In the genomic region with DNA sequence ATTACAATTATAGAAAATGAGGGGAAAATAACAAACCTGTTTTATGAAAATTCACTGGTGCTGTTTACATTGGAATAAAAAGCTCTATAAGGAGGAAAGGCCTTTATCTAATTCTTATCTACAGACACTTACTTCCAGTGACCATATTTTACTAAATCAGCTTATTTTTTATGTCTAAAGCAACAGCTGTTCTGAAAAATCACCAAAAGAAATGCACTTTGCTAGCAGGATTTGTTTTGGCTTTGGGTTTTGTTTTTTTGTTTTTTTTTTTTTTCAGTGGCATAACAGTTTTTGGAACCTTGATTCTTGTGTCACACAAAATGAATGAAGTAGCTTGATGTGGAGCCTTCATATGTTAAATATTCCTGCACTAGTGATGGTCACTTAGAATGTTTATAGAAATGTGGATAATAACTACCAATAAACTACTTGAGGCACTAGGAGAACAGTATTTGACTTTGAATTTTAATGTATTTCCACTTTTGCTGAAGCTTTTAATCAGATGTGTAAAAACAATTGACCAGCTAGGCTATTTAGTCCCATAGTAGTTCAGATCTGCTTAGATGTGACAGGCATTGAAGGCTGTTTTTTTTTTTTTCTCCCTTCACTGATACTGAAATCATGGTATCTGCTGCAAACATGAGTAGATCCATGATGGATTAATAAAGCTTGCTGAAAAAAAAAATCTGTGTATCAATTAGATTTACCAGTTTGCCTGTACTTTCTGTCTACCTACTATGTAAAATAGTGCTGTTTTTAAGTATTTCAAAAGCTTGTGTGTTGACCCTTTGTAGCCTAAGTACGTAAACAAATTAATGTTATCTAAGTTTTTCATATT, we compare ENCODE assay signal across 1 cellular context.
TF ChIP-seq lines count a peak whose summit lies in the region.

No MANE protein-coding gene starts in this region.

TF ChIP-seq in K562, 482 proteins besides CTCF, POLR2A, EP300 and RAD21 (continued from another document):
- TF ChIP-seq, protein P1, sequence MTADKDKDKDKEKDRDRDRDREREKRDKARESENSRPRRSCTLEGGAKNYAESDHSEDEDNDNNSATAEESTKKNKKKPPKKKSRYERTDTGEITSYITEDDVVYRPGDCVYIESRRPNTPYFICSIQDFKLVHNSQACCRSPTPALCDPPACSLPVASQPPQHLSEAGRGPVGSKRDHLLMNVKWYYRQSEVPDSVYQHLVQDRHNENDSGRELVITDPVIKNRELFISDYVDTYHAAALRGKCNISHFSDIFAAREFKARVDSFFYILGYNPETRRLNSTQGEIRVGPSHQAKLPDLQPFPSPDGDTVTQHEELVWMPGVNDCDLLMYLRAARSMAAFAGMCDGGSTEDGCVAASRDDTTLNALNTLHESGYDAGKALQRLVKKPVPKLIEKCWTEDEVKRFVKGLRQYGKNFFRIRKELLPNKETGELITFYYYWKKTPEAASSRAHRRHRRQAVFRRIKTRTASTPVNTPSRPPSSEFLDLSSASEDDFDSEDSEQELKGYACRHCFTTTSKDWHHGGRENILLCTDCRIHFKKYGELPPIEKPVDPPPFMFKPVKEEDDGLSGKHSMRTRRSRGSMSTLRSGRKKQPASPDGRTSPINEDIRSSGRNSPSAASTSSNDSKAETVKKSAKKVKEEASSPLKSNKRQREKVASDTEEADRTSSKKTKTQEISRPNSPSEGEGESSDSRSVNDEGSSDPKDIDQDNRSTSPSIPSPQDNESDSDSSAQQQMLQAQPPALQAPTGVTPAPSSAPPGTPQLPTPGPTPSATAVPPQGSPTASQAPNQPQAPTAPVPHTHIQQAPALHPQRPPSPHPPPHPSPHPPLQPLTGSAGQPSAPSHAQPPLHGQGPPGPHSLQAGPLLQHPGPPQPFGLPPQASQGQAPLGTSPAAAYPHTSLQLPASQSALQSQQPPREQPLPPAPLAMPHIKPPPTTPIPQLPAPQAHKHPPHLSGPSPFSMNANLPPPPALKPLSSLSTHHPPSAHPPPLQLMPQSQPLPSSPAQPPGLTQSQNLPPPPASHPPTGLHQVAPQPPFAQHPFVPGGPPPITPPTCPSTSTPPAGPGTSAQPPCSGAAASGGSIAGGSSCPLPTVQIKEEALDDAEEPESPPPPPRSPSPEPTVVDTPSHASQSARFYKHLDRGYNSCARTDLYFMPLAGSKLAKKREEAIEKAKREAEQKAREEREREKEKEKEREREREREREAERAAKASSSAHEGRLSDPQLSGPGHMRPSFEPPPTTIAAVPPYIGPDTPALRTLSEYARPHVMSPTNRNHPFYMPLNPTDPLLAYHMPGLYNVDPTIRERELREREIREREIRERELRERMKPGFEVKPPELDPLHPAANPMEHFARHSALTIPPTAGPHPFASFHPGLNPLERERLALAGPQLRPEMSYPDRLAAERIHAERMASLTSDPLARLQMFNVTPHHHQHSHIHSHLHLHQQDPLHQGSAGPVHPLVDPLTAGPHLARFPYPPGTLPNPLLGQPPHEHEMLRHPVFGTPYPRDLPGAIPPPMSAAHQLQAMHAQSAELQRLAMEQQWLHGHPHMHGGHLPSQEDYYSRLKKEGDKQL (CRISPR knock-in tag; IDR thresholded peaks at IDR 0.05; ENCODE audit: borderline replicate concordance), result no peak
- TF ChIP-seq MAZ (CRISPR knock-in tag; conservative IDR thresholded peaks at IDR 0.05 in 1 of 2, IDR thresholded peaks at IDR 0.05 in 1 of 2), result no peak
- TF ChIP-seq TGIF2 (CRISPR knock-in tag; IDR thresholded peaks at IDR 0.05), result no peak
- TF ChIP-seq HDAC1 (IDR thresholded peaks at IDR 0.05), result 0 out of 4 replicates have a peak, but pooled peaks of 1 of the 2 experiments have one; percentile 24
- no peak for TF ChIP-seq ZNF586 (CRISPR knock-in tag; conservative IDR thresholded peaks at IDR 0.05)
- no peak for TF ChIP-seq FOXA3 (CRISPR knock-in tag; conservative IDR thresholded peaks at IDR 0.05 in 1 of 2, IDR thresholded peaks at IDR 0.05 in 1 of 2)
- TF ChIP-seq RBFOX2 (IDR thresholded peaks at IDR 0.05; ENCODE audit: low read depth, low read length), result peak; percentile 59
- TF ChIP-seq, protein P2, sequence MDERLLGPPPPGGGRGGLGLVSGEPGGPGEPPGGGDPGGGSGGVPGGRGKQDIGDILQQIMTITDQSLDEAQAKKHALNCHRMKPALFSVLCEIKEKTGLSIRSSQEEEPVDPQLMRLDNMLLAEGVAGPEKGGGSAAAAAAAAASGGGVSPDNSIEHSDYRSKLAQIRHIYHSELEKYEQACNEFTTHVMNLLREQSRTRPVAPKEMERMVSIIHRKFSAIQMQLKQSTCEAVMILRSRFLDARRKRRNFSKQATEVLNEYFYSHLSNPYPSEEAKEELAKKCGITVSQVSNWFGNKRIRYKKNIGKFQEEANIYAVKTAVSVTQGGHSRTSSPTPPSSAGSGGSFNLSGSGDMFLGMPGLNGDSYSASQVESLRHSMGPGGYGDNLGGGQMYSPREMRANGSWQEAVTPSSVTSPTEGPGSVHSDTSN (CRISPR knock-in tag; IDR thresholded peaks at IDR 0.05; ENCODE audit: low read depth), result no peak
- TF ChIP-seq, protein P2 (tag; conservative IDR thresholded peaks at IDR 0.05; ENCODE audit: low read depth), result 0 out of 2 replicates have a peak, but pooled peaks have one; percentile 19
- TF ChIP-seq, protein P3, sequence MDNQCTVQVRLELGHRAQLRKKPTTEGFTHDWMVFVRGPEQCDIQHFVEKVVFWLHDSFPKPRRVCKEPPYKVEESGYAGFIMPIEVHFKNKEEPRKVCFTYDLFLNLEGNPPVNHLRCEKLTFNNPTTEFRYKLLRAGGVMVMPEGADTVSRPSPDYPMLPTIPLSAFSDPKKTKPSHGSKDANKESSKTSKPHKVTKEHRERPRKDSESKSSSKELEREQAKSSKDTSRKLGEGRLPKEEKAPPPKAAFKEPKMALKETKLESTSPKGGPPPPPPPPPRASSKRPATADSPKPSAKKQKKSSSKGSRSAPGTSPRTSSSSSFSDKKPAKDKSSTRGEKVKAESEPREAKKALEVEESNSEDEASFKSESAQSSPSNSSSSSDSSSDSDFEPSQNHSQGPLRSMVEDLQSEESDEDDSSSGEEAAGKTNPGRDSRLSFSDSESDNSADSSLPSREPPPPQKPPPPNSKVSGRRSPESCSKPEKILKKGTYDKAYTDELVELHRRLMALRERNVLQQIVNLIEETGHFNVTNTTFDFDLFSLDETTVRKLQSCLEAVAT (IDR thresholded peaks at IDR 0.05), result peak; percentile 91 to 93; a peak in 3 of 4 replicates
- TF ChIP-seq, protein P4, sequence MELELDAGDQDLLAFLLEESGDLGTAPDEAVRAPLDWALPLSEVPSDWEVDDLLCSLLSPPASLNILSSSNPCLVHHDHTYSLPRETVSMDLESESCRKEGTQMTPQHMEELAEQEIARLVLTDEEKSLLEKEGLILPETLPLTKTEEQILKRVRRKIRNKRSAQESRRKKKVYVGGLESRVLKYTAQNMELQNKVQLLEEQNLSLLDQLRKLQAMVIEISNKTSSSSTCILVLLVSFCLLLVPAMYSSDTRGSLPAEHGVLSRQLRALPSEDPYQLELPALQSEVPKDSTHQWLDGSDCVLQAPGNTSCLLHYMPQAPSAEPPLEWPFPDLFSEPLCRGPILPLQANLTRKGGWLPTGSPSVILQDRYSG (tag; conservative IDR thresholded peaks at IDR 0.05; ENCODE audit: low read depth), result 0 out of 2 replicates have a peak, but pooled peaks have one; percentile 57
- TF ChIP-seq NBN (IDR thresholded peaks at IDR 0.05; ENCODE audit: low read depth), result no peak
- TF ChIP-seq TBL1XR1 (IDR thresholded peaks at IDR 0.05; ENCODE audit: low read length in 2 of 2), result peak in 1 of 2 experiments; percentile 14; a peak in 1 of 4 replicates
- TF ChIP-seq TEAD1 (CRISPR knock-in tag; IDR thresholded peaks at IDR 0.05), result no peak
- TF ChIP-seq, protein P5, sequence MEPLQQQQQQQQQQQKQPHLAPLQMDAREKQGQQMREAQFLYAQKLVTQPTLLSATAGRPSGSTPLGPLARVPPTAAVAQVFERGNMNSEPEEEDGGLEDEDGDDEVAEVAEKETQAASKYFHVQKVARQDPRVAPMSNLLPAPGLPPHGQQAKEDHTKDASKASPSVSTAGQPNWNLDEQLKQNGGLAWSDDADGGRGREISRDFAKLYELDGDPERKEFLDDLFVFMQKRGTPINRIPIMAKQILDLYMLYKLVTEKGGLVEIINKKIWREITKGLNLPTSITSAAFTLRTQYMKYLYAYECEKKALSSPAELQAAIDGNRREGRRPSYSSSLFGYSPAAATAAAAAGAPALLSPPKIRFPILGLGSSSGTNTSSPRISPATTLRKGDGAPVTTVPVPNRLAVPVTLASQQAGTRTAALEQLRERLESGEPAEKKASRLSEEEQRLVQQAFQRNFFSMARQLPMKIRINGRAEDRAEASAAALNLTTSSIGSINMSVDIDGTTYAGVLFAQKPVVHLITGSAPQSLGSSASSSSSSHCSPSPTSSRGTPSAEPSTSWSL (CRISPR knock-in tag; IDR thresholded peaks at IDR 0.05; ENCODE audit: borderline replicate concordance), result no peak
- 0 out of 2 replicates have a peak, but pooled peaks have one; percentile 10 for TF ChIP-seq NCOR1 (IDR thresholded peaks at IDR 0.05)
TF ChIP-seq in K562: peak in this region for 30.
